ENCODE assay signal across 15 cellular contexts in the genomic region with DNA sequence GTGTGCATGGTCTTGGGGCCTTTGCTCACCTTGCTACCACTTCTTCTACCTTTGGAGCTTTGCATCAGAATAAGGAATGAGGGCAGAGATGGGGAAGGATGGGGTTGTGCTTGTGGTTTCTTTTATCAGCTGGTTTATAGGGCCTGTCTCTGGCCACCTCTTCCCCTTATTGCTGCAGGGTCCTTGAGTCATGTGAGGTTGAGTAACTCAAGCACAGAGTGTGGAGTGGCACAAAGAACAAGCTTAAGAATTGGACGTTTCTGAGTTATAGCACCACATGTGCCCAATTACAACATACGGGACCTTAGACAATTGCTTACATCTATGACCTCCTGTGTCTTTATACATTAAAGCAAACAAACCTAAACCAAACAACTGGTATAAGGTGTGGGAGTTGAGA.
"Had no signal": no experiment of that assay in that cellular context is flagged by ENCODE, and none has a peak within 500 bp of the region (broad histone marks: within the 10 kb centered on the region; RNA-seq: fewer than 3 reads in every experiment).

No MANE protein-coding gene starts in this region.

- ATAC-seq: activated CD8-positive, alpha-beta T cell treated with anti-CD3 and anti-CD28 coated beads for 36 hours; natural killer cell had no signal

- H2AFZ ChIP-seq: parathyroid adenoma had no signal

- H3K9me3 ChIP-seq: neutrophil, stomach, testis had no signal

- H3K4me1 ChIP-seq: parathyroid adenoma, stomach, testis had no signal

- H3K36me3 ChIP-seq: cardiac muscle cell, neutrophil, stomach had no signal

- H3K79me2 ChIP-seq: parathyroid adenoma had no signal

- H3K27me3 ChIP-seq: stomach, testis had no signal

- H3K27ac ChIP-seq: cardiac muscle cell, neutrophil, parathyroid adenoma, stomach, testis had no signal

- DNase-seq: activated B cell treated with CpG ODN at 0.5 μM for 24 hours; activated CD4-positive, alpha-beta T cell treated with anti-CD3 and anti-CD28 coated beads for 48 hours; activated CD8-positive, alpha-beta T cell treated with anti-CD3 and anti-CD28 coated beads for 36 hours; activated effector memory CD4-positive, alpha-beta T cell treated with anti-CD3 and anti-CD28 coated beads, Interleukin-2, amount 50 U/mL, for 16 hours; activated T-cell treated with anti-CD3 and anti-CD28 coated beads, Interleukin-2, amount 50 U/mL, for 48 hours; islet precursor cell; mesenchymal stem cell; natural killer cell; stimulated activated CD4-positive, alpha-beta T cell treated with anti-CD3 and anti-CD28 coated beads, Interleukin-12 subunit alpha, Interleukin-12 subunit beta, amount 100 ng/mL, for 4 hours; stimulated activated CD4-positive, alpha-beta T cell treated with anti-CD3 and anti-CD28 coated beads, Interleukin-2, amount 100 ng/mL, for 24 hours; stomach; testis had no signal

- H3K9ac ChIP-seq: parathyroid adenoma had no signal

- H3K4me3 ChIP-seq: cardiac muscle cell, stomach, testis had no signal
